ENCODE assay signal across 1 cellular context in genomic region chr3:57999423-58000115, GRCh38.
A peak's percentile ranks its signal among the peaks of the same experiment; 100 is the strongest.
TF ChIP-seq lines count a peak whose summit lies in the region.

No MANE protein-coding gene starts in this region.

TF ChIP-seq in HepG2, 621 proteins besides CTCF, POLR2A, EP300 and RAD21 (continued from another document and continues in another):
- TF ChIP-seq, protein P1, sequence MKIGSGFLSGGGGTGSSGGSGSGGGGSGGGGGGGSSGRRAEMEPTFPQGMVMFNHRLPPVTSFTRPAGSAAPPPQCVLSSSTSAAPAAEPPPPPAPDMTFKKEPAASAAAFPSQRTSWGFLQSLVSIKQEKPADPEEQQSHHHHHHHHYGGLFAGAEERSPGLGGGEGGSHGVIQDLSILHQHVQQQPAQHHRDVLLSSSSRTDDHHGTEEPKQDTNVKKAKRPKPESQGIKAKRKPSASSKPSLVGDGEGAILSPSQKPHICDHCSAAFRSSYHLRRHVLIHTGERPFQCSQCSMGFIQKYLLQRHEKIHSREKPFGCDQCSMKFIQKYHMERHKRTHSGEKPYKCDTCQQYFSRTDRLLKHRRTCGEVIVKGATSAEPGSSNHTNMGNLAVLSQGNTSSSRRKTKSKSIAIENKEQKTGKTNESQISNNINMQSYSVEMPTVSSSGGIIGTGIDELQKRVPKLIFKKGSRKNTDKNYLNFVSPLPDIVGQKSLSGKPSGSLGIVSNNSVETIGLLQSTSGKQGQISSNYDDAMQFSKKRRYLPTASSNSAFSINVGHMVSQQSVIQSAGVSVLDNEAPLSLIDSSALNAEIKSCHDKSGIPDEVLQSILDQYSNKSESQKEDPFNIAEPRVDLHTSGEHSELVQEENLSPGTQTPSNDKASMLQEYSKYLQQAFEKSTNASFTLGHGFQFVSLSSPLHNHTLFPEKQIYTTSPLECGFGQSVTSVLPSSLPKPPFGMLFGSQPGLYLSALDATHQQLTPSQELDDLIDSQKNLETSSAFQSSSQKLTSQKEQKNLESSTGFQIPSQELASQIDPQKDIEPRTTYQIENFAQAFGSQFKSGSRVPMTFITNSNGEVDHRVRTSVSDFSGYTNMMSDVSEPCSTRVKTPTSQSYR (CRISPR knock-in tag; IDR thresholded peaks at IDR 0.05; ENCODE audit: borderline replicate concordance): peak; percentile 17; the same call in 1 of the 2 replicates
- TF ChIP-seq GMEB1 (CRISPR knock-in tag; IDR thresholded peaks at IDR 0.05; ENCODE audit: borderline replicate concordance) (no peak), KAT7 (CRISPR knock-in tag; IDR thresholded peaks at IDR 0.05; ENCODE audit: borderline replicate concordance) (no peak), ATRX (CRISPR knock-in tag; IDR thresholded peaks at IDR 0.05; ENCODE audit: borderline replicate concordance) (no peak), CHCHD3 (CRISPR knock-in tag; IDR thresholded peaks at IDR 0.05) (no peak), ELF1 (CRISPR knock-in tag; IDR thresholded peaks at IDR 0.05) (no peak), DRAP1 (CRISPR knock-in tag; IDR thresholded peaks at IDR 0.05) (0 out of 2 replicates have a peak, but pooled peaks have one; percentile 22), HMGXB4 (CRISPR knock-in tag; IDR thresholded peaks at IDR 0.05; ENCODE audit: borderline replicate concordance in 1 of 2, low read depth in 1 of 2) (no peak), ZNF143 (CRISPR knock-in tag; IDR thresholded peaks at IDR 0.05) (no peak), JARID2 (CRISPR knock-in tag; IDR thresholded peaks at IDR 0.05; ENCODE audit: insufficient replicate concordance) (no peak), UBTF (CRISPR knock-in tag; IDR thresholded peaks at IDR 0.05) (no peak), HMG20A (CRISPR knock-in tag; IDR thresholded peaks at IDR 0.05; ENCODE audit: borderline replicate concordance) (no peak; the same call in 1 of the 2 replicates), PLRG1 (conservative IDR thresholded peaks at IDR 0.05) (no peak), ZFP1 (CRISPR knock-in tag; IDR thresholded peaks at IDR 0.05) (no peak), ZNF354B (CRISPR knock-in tag; IDR thresholded peaks at IDR 0.05) (no peak), ZNF770 (CRISPR knock-in tag; IDR thresholded peaks at IDR 0.05) (no peak), KDM1A (CRISPR knock-in tag; IDR thresholded peaks at IDR 0.05) (no peak), FOXK1 (CRISPR knock-in tag; IDR thresholded peaks at IDR 0.05; ENCODE audit: borderline replicate concordance, low read depth) (no peak), ZNF224 (CRISPR knock-in tag; IDR thresholded peaks at IDR 0.05) (no peak), SP4 (CRISPR knock-in tag; IDR thresholded peaks at IDR 0.05) (no peak), NFKBIZ (CRISPR knock-in tag; IDR thresholded peaks at IDR 0.05) (no peak), ZNF558 (CRISPR knock-in tag; IDR thresholded peaks at IDR 0.05; ENCODE audit: borderline replicate concordance) (no peak), ZNF350 (CRISPR knock-in tag; IDR thresholded peaks at IDR 0.05; ENCODE audit: borderline replicate concordance, low read depth) (no peak), GATAD1 (CRISPR knock-in tag; IDR thresholded peaks at IDR 0.05) (no peak), IKZF1 (IDR thresholded peaks at IDR 0.05) (no peak), ZNF629 (CRISPR knock-in tag; conservative IDR thresholded peaks at IDR 0.05) (no peak), FOXJ3 (CRISPR knock-in tag; IDR thresholded peaks at IDR 0.05; ENCODE audit: borderline replicate concordance) (no peak), RFX1 (IDR thresholded peaks at IDR 0.05) (no peak), ZNF274 (CRISPR knock-in tag; IDR thresholded peaks at IDR 0.05) (no peak), HHEX (CRISPR knock-in tag; IDR thresholded peaks at IDR 0.05) (no peak), REPIN1 (CRISPR knock-in tag; IDR thresholded peaks at IDR 0.05; ENCODE audit: borderline replicate concordance, low read depth) (no peak), PAWR (CRISPR knock-in tag; IDR thresholded peaks at IDR 0.05; ENCODE audit: borderline replicate concordance) (no peak), ZNF747 (CRISPR knock-in tag; IDR thresholded peaks at IDR 0.05; ENCODE audit: borderline replicate concordance) (no peak), ZNF501 (CRISPR knock-in tag; IDR thresholded peaks at IDR 0.05) (no peak), EEA1 (CRISPR knock-in tag; IDR thresholded peaks at IDR 0.05; ENCODE audit: borderline replicate concordance) (no peak), RERE (CRISPR knock-in tag; IDR thresholded peaks at IDR 0.05; ENCODE audit: low read depth) (no peak), PTBP1 (IDR thresholded peaks at IDR 0.05; ENCODE audit: low read depth, low read length, poor library complexity, severe bottlenecking) (no peak), EED (CRISPR knock-in tag; IDR thresholded peaks at IDR 0.05) (no peak)
- TF ChIP-seq, protein P2, sequence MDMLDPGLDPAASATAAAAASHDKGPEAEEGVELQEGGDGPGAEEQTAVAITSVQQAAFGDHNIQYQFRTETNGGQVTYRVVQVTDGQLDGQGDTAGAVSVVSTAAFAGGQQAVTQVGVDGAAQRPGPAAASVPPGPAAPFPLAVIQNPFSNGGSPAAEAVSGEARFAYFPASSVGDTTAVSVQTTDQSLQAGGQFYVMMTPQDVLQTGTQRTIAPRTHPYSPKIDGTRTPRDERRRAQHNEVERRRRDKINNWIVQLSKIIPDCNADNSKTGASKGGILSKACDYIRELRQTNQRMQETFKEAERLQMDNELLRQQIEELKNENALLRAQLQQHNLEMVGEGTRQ (IDR thresholded peaks at IDR 0.05; ENCODE audit: low read depth, low read length): no peak
- TF ChIP-seq, protein P2 (CRISPR knock-in tag; IDR thresholded peaks at IDR 0.05; ENCODE audit: borderline replicate concordance): no peak
- TF ChIP-seq, protein P3, sequence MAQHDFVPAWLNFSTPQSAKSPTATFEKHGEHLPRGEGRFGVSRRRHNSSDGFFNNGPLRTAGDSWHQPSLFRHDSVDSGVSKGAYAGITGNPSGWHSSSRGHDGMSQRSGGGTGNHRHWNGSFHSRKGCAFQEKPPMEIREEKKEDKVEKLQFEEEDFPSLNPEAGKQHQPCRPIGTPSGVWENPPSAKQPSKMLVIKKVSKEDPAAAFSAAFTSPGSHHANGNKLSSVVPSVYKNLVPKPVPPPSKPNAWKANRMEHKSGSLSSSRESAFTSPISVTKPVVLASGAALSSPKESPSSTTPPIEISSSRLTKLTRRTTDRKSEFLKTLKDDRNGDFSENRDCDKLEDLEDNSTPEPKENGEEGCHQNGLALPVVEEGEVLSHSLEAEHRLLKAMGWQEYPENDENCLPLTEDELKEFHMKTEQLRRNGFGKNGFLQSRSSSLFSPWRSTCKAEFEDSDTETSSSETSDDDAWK (CRISPR knock-in tag; IDR thresholded peaks at IDR 0.05): no peak
- TF ChIP-seq, protein P4, sequence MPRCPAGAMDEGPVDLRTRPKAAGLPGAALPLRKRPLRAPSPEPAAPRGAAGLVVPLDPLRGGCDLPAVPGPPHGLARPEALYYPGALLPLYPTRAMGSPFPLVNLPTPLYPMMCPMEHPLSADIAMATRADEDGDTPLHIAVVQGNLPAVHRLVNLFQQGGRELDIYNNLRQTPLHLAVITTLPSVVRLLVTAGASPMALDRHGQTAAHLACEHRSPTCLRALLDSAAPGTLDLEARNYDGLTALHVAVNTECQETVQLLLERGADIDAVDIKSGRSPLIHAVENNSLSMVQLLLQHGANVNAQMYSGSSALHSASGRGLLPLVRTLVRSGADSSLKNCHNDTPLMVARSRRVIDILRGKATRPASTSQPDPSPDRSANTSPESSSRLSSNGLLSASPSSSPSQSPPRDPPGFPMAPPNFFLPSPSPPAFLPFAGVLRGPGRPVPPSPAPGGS (CRISPR knock-in tag; IDR thresholded peaks at IDR 0.05): no peak
